In the genomic region with DNA sequence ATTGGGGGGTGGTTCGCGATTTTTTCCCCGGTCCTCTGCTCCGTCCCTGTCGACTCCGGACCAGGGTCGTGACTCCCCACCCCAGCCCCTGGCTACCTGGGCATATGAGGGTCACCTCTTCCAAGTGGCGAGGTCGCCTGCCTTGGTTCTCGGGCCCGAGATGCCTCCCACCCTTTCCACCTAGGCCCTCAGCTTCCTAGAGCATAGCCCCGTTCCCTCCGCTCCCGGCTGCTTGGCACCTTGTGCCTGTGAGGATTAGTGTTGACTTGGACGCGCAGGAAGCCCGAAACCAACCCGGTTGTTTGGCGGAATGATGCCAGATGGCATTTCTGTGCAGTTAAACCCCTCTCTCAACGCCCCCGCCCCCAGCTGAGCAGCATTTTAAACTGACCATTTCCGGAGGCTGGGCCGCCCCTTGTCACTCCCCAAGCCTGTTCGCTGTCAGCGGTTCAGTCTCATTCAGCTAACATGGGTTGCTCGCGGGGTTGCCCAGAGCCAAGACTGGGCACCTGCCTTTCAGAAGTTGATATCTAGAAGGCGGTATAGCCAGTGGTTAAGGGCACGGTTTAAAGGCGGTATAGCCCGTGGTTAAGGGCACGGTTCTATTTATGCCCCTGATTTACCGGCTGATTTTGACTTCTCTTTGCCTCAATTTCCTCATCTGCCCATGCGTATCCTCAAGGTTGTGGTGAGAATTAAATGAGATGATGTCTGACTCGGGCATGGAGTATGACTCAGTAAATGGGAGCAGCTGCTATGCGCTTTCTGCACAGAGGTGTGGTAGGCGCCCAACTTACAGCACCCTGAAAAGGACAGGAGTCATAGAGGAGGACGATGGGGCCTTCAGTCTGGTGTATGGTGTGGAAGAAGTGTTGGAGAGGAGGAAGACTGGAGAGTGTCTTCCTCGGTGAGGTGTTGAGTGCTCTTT, we compare ENCODE assay signal across 1 cellular context.
A peak's percentile ranks its signal among the peaks of the same experiment; 100 is the strongest.
TF ChIP-seq lines count a peak whose summit lies in the region.

No MANE protein-coding gene starts in this region.

TF ChIP-seq in HepG2, 621 proteins besides CTCF, POLR2A, EP300 and RAD21 (continued from another document and continues in another):
- no peak for TF ChIP-seq ZBTB39 (CRISPR knock-in tag; IDR thresholded peaks at IDR 0.05)
- TF ChIP-seq ZNF256 (CRISPR knock-in tag; conservative IDR thresholded peaks at IDR 0.05): 0 out of 2 replicates have a peak, but pooled peaks have one; percentile 57
- TF ChIP-seq SOX5 (CRISPR knock-in tag; IDR thresholded peaks at IDR 0.05; ENCODE audit: borderline replicate concordance): no peak
- no peak for TF ChIP-seq FOXA1 (IDR thresholded peaks at IDR 0.05)
- TF ChIP-seq FOXA1 (CRISPR knock-in tag; IDR thresholded peaks at IDR 0.05): no peak
- TF ChIP-seq ZNF317 (CRISPR knock-in tag; IDR thresholded peaks at IDR 0.05): 0 out of 2 replicates have a peak, but pooled peaks have one; percentile 17
- TF ChIP-seq SKI (IDR thresholded peaks at IDR 0.05; ENCODE audit: partially characterized antibody): no peak
- no peak for TF ChIP-seq ZFYVE20 (CRISPR knock-in tag; IDR thresholded peaks at IDR 0.05; ENCODE audit: borderline replicate concordance, low read depth)
- TF ChIP-seq ZNF652 (CRISPR knock-in tag; IDR thresholded peaks at IDR 0.05; ENCODE audit: borderline replicate concordance, low read depth): no peak
- TF ChIP-seq ZNF335 (CRISPR knock-in tag; IDR thresholded peaks at IDR 0.05): no peak
- TF ChIP-seq ASH2L (IDR thresholded peaks at IDR 0.05; ENCODE audit: insufficient read length, low read depth, low read length): peak; percentile 37
- peak; percentile 50 for TF ChIP-seq AGO2 (optimal IDR thresholded peaks at IDR 0.05; ENCODE audit: low read depth, low read length)
- peak; percentile 10; the same call in 1 of the 2 replicates for TF ChIP-seq GMEB1 (CRISPR knock-in tag; IDR thresholded peaks at IDR 0.05; ENCODE audit: borderline replicate concordance)
- TF ChIP-seq ZBTB25 (CRISPR knock-in tag; IDR thresholded peaks at IDR 0.05): no peak
- peak; percentile 50; the same call in 1 of the 2 replicates for TF ChIP-seq ZNF616 (CRISPR knock-in tag; IDR thresholded peaks at IDR 0.05; ENCODE audit: low read depth)
- TF ChIP-seq HOXA3 (CRISPR knock-in tag; IDR thresholded peaks at IDR 0.05): no peak
- TF ChIP-seq ELF4 (CRISPR knock-in tag; IDR thresholded peaks at IDR 0.05; ENCODE audit: borderline replicate concordance): no peak
- TF ChIP-seq KDM3A (CRISPR knock-in tag; IDR thresholded peaks at IDR 0.05; ENCODE audit: low read depth): no peak
- peak; percentile 34; the same call in 1 of the 2 replicates for TF ChIP-seq DMAP1 (CRISPR knock-in tag; IDR thresholded peaks at IDR 0.05)
- TF ChIP-seq SP1 (IDR thresholded peaks at IDR 0.05): no peak
- no peak for TF ChIP-seq SP1 (CRISPR knock-in tag; IDR thresholded peaks at IDR 0.05)
- TF ChIP-seq, protein P1, sequence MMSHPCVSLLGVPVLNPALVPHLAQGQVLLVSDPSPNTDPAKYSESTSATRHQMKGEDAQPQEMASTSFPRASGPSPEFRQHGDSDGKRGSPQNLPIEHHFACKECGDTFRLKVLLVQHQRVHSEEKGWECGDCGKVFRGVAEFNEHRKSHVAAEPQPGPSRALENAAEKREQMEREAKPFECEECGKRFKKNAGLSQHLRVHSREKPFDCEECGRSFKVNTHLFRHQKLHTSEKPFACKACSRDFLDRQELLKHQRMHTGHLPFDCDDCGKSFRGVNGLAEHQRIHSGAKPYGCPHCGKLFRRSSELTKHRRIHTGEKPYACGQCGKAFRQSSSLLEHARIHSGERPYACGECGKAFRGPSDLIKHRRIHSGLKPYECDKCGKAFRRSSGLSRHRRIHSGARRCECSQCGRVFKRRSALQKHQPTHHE (CRISPR knock-in tag; IDR thresholded peaks at IDR 0.05; ENCODE audit: borderline replicate concordance): no peak
- TF ChIP-seq MED13 (CRISPR knock-in tag; IDR thresholded peaks at IDR 0.05): no peak
- TF ChIP-seq ZFP36L1 (CRISPR knock-in tag; IDR thresholded peaks at IDR 0.05): no peak
- peak; percentile 51 for TF ChIP-seq ZNF547 (CRISPR knock-in tag; IDR thresholded peaks at IDR 0.05)
- TF ChIP-seq ZNF660 (CRISPR knock-in tag; IDR thresholded peaks at IDR 0.05; ENCODE audit: borderline replicate concordance, low read depth): no peak
- peak; percentile 27; the same call in 1 of the 2 replicates for TF ChIP-seq TAF1 (CRISPR knock-in tag; IDR thresholded peaks at IDR 0.05)
- peak; percentile 58; the same call in 1 of the 2 replicates for TF ChIP-seq CCDC6 (CRISPR knock-in tag; IDR thresholded peaks at IDR 0.05)
- no peak; the same call in none of the 2 replicates for TF ChIP-seq GABPB1 (CRISPR knock-in tag; IDR thresholded peaks at IDR 0.05)
- TF ChIP-seq ZNF691 (CRISPR knock-in tag; IDR thresholded peaks at IDR 0.05; ENCODE audit: borderline replicate concordance, low read depth): no peak; the same call in 1 of the 2 replicates
- TF ChIP-seq ZNF619 (CRISPR knock-in tag; IDR thresholded peaks at IDR 0.05): 0 out of 2 replicates have a peak, but pooled peaks have one; percentile 43
- TF ChIP-seq, protein P2, sequence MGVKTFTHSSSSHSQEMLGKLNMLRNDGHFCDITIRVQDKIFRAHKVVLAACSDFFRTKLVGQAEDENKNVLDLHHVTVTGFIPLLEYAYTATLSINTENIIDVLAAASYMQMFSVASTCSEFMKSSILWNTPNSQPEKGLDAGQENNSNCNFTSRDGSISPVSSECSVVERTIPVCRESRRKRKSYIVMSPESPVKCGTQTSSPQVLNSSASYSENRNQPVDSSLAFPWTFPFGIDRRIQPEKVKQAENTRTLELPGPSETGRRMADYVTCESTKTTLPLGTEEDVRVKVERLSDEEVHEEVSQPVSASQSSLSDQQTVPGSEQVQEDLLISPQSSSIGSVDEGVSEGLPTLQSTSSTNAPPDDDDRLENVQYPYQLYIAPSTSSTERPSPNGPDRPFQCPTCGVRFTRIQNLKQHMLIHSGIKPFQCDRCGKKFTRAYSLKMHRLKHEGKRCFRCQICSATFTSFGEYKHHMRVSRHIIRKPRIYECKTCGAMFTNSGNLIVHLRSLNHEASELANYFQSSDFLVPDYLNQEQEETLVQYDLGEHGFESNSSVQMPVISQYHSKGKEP (CRISPR knock-in tag; IDR thresholded peaks at IDR 0.05): no peak
- TF ChIP-seq PLRG1 (conservative IDR thresholded peaks at IDR 0.05): no peak
- TF ChIP-seq ZNF432 (CRISPR knock-in tag; IDR thresholded peaks at IDR 0.05; ENCODE audit: borderline replicate concordance): no peak
- TF ChIP-seq CENPX (CRISPR knock-in tag; IDR thresholded peaks at IDR 0.05): no peak
- TF ChIP-seq, protein P3, sequence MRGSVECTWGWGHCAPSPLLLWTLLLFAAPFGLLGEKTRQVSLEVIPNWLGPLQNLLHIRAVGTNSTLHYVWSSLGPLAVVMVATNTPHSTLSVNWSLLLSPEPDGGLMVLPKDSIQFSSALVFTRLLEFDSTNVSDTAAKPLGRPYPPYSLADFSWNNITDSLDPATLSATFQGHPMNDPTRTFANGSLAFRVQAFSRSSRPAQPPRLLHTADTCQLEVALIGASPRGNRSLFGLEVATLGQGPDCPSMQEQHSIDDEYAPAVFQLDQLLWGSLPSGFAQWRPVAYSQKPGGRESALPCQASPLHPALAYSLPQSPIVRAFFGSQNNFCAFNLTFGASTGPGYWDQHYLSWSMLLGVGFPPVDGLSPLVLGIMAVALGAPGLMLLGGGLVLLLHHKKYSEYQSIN (CRISPR knock-in tag; IDR thresholded peaks at IDR 0.05; ENCODE audit: borderline replicate concordance): no peak
- 0 out of 2 replicates have a peak, but pooled peaks have one; percentile 13 for TF ChIP-seq HIVEP1 (CRISPR knock-in tag; IDR thresholded peaks at IDR 0.05)
- TF ChIP-seq ZNF431 (CRISPR knock-in tag; IDR thresholded peaks at IDR 0.05; ENCODE audit: borderline replicate concordance, low read depth): no peak
- TF ChIP-seq DR1 (CRISPR knock-in tag; IDR thresholded peaks at IDR 0.05): no peak
- TF ChIP-seq TOPORS (CRISPR knock-in tag; IDR thresholded peaks at IDR 0.05): 0 out of 2 replicates have a peak, but pooled peaks have one; percentile 25
- no peak for TF ChIP-seq CC2D1A (CRISPR knock-in tag; IDR thresholded peaks at IDR 0.05)
- 0 out of 2 replicates have a peak, but pooled peaks have one; percentile 52 for TF ChIP-seq REXO4 (CRISPR knock-in tag; IDR thresholded peaks at IDR 0.05; ENCODE audit: borderline replicate concordance)
- TF ChIP-seq, protein P4, sequence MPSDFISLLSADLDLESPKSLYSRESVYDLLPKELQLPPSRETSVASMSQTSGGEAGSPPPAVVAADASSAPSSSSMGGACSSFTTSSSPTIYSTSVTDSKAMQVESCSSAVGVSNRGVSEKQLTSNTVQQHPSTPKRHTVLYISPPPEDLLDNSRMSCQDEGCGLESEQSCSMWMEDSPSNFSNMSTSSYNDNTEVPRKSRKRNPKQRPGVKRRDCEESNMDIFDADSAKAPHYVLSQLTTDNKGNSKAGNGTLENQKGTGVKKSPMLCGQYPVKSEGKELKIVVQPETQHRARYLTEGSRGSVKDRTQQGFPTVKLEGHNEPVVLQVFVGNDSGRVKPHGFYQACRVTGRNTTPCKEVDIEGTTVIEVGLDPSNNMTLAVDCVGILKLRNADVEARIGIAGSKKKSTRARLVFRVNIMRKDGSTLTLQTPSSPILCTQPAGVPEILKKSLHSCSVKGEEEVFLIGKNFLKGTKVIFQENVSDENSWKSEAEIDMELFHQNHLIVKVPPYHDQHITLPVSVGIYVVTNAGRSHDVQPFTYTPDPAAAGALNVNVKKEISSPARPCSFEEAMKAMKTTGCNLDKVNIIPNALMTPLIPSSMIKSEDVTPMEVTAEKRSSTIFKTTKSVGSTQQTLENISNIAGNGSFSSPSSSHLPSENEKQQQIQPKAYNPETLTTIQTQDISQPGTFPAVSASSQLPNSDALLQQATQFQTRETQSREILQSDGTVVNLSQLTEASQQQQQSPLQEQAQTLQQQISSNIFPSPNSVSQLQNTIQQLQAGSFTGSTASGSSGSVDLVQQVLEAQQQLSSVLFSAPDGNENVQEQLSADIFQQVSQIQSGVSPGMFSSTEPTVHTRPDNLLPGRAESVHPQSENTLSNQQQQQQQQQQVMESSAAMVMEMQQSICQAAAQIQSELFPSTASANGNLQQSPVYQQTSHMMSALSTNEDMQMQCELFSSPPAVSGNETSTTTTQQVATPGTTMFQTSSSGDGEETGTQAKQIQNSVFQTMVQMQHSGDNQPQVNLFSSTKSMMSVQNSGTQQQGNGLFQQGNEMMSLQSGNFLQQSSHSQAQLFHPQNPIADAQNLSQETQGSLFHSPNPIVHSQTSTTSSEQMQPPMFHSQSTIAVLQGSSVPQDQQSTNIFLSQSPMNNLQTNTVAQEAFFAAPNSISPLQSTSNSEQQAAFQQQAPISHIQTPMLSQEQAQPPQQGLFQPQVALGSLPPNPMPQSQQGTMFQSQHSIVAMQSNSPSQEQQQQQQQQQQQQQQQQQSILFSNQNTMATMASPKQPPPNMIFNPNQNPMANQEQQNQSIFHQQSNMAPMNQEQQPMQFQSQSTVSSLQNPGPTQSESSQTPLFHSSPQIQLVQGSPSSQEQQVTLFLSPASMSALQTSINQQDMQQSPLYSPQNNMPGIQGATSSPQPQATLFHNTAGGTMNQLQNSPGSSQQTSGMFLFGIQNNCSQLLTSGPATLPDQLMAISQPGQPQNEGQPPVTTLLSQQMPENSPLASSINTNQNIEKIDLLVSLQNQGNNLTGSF (CRISPR knock-in tag; IDR thresholded peaks at IDR 0.05): no peak
- TF ChIP-seq, protein P5, sequence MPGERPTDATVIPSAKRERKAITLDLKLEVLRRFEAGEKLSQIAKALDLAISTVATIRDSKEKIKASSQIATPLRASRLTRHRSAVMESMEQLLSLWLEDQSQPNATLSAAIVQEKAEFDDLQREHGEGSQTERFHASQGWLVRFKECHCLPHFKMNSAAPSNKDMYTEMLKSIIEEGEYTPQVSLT (CRISPR knock-in tag; IDR thresholded peaks at IDR 0.05; ENCODE audit: borderline replicate concordance, low read depth): no peak
- TF ChIP-seq ATF7 (IDR thresholded peaks at IDR 0.05): no peak
- no peak for TF ChIP-seq ATF7 (CRISPR knock-in tag; IDR thresholded peaks at IDR 0.05)
- no peak for TF ChIP-seq ZNF282 (IDR thresholded peaks at IDR 0.05; ENCODE audit: partially characterized antibody)
